ENCODE assay signal across 1 cellular context in the genomic region with DNA sequence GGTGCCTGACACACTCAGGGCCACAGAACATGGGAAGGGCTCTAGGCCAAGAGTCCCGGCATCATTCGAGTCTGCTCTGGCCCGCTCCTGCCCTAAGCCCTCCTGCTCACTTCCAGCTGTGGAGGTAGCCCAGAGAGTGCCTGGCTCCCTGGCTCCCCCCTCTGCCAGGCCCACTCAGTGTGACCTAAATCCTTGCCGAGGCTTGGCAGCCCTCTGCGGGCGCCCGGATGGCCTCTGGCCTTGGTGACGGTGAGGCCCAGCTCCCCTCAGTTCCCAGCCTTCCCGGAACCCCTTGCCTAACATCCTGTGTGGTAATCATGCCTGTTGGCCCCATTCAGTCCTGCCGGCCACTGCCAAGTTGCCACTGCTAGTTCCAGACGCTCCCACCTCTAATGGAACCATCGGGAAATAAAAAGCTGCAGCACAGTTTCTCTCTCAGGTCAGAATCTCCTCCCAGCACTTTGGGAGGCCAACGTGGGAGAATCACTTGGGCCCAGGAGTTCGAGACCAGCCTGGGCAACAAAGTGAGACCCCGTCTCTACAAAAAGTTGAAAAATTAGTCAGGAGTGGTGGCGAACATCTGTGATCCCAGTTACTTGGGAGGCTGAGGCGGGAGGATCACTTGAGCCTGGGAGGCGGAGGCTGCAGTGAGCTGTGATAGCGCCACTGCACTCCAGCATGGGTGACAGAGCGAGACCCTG.
TF ChIP-seq lines count a peak whose summit lies in the region.

No MANE protein-coding gene starts in this region.

TF ChIP-seq in HepG2, 621 proteins besides CTCF, POLR2A, EP300 and RAD21 (continued from another document and continues in another):
- TF ChIP-seq TFE3 (CRISPR knock-in tag; IDR thresholded peaks at IDR 0.05) (peak; percentile 74; the same call in 1 of the 2 replicates), NBN (conservative IDR thresholded peaks at IDR 0.05) (no peak), NFIC (IDR thresholded peaks at IDR 0.05; ENCODE audit: low read length) (0 out of 2 replicates have a peak, but pooled peaks have one; percentile 5), ZNF256 (CRISPR knock-in tag; conservative IDR thresholded peaks at IDR 0.05) (no peak), ZNF460 (CRISPR knock-in tag; IDR thresholded peaks at IDR 0.05; ENCODE audit: borderline replicate concordance) (peak; percentile 60; the same call in 1 of the 2 replicates), ESRRA (CRISPR knock-in tag; IDR thresholded peaks at IDR 0.05; ENCODE audit: low read depth) (peak; percentile 46; the same call in 1 of the 2 replicates), PAX8 (CRISPR knock-in tag; IDR thresholded peaks at IDR 0.05; ENCODE audit: borderline replicate concordance) (0 out of 2 replicates have a peak, but pooled peaks have one; percentile 37), MXD4 (CRISPR knock-in tag; IDR thresholded peaks at IDR 0.05) (peak; percentile 40; the same call in 1 of the 2 replicates), MAFF (IDR thresholded peaks at IDR 0.05; ENCODE audit: low read depth, low read length) (no peak), KMT2B (CRISPR knock-in tag; IDR thresholded peaks at IDR 0.05) (peak; percentile 38; the same call in 1 of the 2 replicates), JDP2 (CRISPR knock-in tag; IDR thresholded peaks at IDR 0.05; ENCODE audit: borderline replicate concordance) (no peak), RBAK (CRISPR knock-in tag; IDR thresholded peaks at IDR 0.05) (no peak), STAT5B (CRISPR knock-in tag; IDR thresholded peaks at IDR 0.05) (no peak), HNRNPH1 (optimal IDR thresholded peaks at IDR 0.05; ENCODE audit: low read depth, low read length) (no peak), ZSCAN12 (CRISPR knock-in tag; IDR thresholded peaks at IDR 0.05) (no peak), NFYB (CRISPR knock-in tag; IDR thresholded peaks at IDR 0.05) (no peak), PAF1 (CRISPR knock-in tag; IDR thresholded peaks at IDR 0.05) (no peak), ZNF547 (CRISPR knock-in tag; IDR thresholded peaks at IDR 0.05) (no peak), HNF4A (CRISPR knock-in tag; IDR thresholded peaks at IDR 0.05) (peak; percentile 70), TEF (CRISPR knock-in tag; IDR thresholded peaks at IDR 0.05) (peak; percentile 63; the same call in 1 of the 2 replicates), ZNF225 (CRISPR knock-in tag; IDR thresholded peaks at IDR 0.05) (peak; percentile 68; the same call in 1 of the 2 replicates), SATB2 (CRISPR knock-in tag; IDR thresholded peaks at IDR 0.05) (no peak), ZNF383 (CRISPR knock-in tag; IDR thresholded peaks at IDR 0.05; ENCODE audit: borderline replicate concordance) (no peak), TBX3 (IDR thresholded peaks at IDR 0.05; ENCODE audit: borderline replicate concordance) (peak; percentile 56), ZNF230 (CRISPR knock-in tag; IDR thresholded peaks at IDR 0.05) (no peak), IKZF1 (IDR thresholded peaks at IDR 0.05) (no peak), GMEB1 (CRISPR knock-in tag; IDR thresholded peaks at IDR 0.05; ENCODE audit: borderline replicate concordance) (no peak; the same call in 1 of the 2 replicates), TAF1 (CRISPR knock-in tag; IDR thresholded peaks at IDR 0.05) (peak; percentile 68), YY1 (IDR thresholded peaks at IDR 0.05; ENCODE audit: insufficient read depth, insufficient replicate concordance, low read depth, low read length) (peak; percentile 60), CREM (IDR thresholded peaks at IDR 0.05) (peak; percentile 48; the same call in 1 of the 2 replicates), CREM (CRISPR knock-in tag; IDR thresholded peaks at IDR 0.05) (no peak), ZNF503 (CRISPR knock-in tag; IDR thresholded peaks at IDR 0.05) (peak; percentile 66; the same call in 1 of the 2 replicates), ZNF562 (CRISPR knock-in tag; IDR thresholded peaks at IDR 0.05; ENCODE audit: borderline replicate concordance) (no peak), ZNF574 (CRISPR knock-in tag; IDR thresholded peaks at IDR 0.05) (peak; percentile 67), ZNF512B (CRISPR knock-in tag; IDR thresholded peaks at IDR 0.05; ENCODE audit: borderline replicate concordance) (no peak)
- TF ChIP-seq, protein P1, sequence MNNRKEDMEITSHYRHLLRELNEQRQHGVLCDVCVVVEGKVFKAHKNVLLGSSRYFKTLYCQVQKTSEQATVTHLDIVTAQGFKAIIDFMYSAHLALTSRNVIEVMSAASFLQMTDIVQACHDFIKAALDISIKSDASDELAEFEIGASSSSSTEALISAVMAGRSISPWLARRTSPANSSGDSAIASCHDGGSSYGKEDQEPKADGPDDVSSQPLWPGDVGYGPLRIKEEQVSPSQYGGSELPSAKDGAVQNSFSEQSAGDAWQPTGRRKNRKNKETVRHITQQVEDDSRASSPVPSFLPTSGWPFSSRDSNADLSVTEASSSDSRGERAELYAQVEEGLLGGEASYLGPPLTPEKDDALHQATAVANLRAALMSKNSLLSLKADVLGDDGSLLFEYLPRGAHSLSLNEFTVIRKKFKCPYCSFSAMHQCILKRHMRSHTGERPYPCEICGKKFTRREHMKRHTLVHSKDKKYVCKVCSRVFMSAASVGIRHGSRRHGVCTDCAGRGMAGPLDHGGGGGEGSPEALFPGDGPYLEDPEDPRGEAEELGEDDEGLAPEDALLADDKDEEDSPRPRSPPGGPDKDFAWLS (CRISPR knock-in tag; IDR thresholded peaks at IDR 0.05; ENCODE audit: borderline replicate concordance), result no peak
- TF ChIP-seq, protein P2, sequence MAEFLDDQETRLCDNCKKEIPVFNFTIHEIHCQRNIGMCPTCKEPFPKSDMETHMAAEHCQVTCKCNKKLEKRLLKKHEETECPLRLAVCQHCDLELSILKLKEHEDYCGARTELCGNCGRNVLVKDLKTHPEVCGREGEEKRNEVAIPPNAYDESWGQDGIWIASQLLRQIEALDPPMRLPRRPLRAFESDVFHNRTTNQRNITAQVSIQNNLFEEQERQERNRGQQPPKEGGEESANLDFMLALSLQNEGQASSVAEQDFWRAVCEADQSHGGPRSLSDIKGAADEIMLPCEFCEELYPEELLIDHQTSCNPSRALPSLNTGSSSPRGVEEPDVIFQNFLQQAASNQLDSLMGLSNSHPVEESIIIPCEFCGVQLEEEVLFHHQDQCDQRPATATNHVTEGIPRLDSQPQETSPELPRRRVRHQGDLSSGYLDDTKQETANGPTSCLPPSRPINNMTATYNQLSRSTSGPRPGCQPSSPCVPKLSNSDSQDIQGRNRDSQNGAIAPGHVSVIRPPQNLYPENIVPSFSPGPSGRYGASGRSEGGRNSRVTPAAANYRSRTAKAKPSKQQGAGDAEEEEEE (CRISPR knock-in tag; IDR thresholded peaks at IDR 0.05; ENCODE audit: borderline replicate concordance), result no peak
- TF ChIP-seq, protein P3, sequence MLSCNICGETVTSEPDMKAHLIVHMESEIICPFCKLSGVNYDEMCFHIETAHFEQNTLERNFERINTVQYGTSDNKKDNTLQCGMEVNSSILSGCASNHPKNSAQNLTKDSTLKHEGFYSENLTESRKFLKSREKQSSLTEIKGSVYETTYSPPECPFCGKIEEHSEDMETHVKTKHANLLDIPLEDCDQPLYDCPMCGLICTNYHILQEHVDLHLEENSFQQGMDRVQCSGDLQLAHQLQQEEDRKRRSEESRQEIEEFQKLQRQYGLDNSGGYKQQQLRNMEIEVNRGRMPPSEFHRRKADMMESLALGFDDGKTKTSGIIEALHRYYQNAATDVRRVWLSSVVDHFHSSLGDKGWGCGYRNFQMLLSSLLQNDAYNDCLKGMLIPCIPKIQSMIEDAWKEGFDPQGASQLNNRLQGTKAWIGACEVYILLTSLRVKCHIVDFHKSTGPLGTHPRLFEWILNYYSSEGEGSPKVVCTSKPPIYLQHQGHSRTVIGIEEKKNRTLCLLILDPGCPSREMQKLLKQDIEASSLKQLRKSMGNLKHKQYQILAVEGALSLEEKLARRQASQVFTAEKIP (CRISPR knock-in tag; IDR thresholded peaks at IDR 0.05; ENCODE audit: borderline replicate concordance), result no peak
- TF ChIP-seq, protein P4, sequence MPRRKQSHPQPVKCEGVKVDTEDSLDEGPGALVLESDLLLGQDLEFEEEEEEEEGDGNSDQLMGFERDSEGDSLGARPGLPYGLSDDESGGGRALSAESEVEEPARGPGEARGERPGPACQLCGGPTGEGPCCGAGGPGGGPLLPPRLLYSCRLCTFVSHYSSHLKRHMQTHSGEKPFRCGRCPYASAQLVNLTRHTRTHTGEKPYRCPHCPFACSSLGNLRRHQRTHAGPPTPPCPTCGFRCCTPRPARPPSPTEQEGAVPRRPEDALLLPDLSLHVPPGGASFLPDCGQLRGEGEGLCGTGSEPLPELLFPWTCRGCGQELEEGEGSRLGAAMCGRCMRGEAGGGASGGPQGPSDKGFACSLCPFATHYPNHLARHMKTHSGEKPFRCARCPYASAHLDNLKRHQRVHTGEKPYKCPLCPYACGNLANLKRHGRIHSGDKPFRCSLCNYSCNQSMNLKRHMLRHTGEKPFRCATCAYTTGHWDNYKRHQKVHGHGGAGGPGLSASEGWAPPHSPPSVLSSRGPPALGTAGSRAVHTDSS (CRISPR knock-in tag; conservative IDR thresholded peaks at IDR 0.05), result no peak
